13 cellular contexts compared by ENCODE assay signal in genomic region chr12:114408415-114408814, GRCh38. TPM values are rescaled to one million over a fixed set of nuclear protein-coding genes. Genes with fewer than 3 reads are reported as not detected.
DNase-seq lines count a peak whose midpoint lies in the region; ATAC-seq and TF ChIP-seq lines count a peak whose summit lies in the region.
"Had no signal": no experiment of that assay in that cellular context is flagged by ENCODE, and none has a peak within 500 bp of the region (broad histone marks: within the 10 kb centered on the region; RNA-seq: fewer than 3 reads in every experiment).

No MANE protein-coding gene starts in this region.

- DNase-seq in BJ (ENCODE audit: low read depth) (no peak), GM23338 (ENCODE audit: low spot score) (no peak), esophagus muscularis mucosa (ENCODE audit: extremely low spot score) (no peak), osteocyte (ENCODE audit: extremely low spot score, unreplicated experiment) (no peak), GM10266 (ENCODE audit: extremely low spot score) (no peak)
- DNase-seq: activated naive CD4-positive, alpha-beta T cell treated with anti-CD3 and anti-CD28 coated beads, Interleukin-2, amount 50 U/mL, for 16 hours; NCI-H2081 treated with DMSO at 0.1 percent for 48 hours; NCI-H774; T1000 had no signal

- H3K79me2 ChIP-seq in GM23338 (replicated peaks; ENCODE audit: insufficient read depth): no peaks in the 10 kb centered on the region

- H3K36me3 Mint-ChIP-seq in GM23338 (ENCODE audit: low read depth) (no peaks in the 10 kb centered on the region), osteocyte (ENCODE audit: unreplicated experiment) (peaks cover 2% of the 10 kb centered on the region)

- TF ChIP-seq CTCF in BJ (IDR thresholded peaks at IDR 0.05; ENCODE audit: insufficient read depth, low read depth, low read length) (no peak), GM23338 (conservative IDR thresholded peaks at IDR 0.05; ENCODE audit: low read depth in 2 of 2) (no peak), esophagus muscularis mucosa (IDR thresholded peaks at IDR 0.05) (no peak), osteocyte (IDR thresholded peaks at IDR 0.05) (no peak), GM10266 (IDR thresholded peaks at IDR 0.05; ENCODE audit: control insufficient read depth, insufficient read depth, low read depth, missing control alignments) (no peak)

- H3K36me3 ChIP-seq in BJ (ENCODE audit: control insufficient read depth, insufficient read depth, low read length) (peaks cover 4% of the 10 kb centered on the region), GM23338 (ENCODE audit: insufficient read depth) (no peaks in the 10 kb centered on the region), esophagus muscularis mucosa (no peaks in the 10 kb centered on the region)
- H3K36me3 ChIP-seq: prostate gland had no signal

- H3K27me3 ChIP-seq in BJ (ENCODE audit: control insufficient read depth, insufficient read depth, low read length) (no peaks in the 10 kb centered on the region), GM23338 (ENCODE audit: insufficient read depth) (peaks cover 100% of the 10 kb centered on the region), esophagus muscularis mucosa (peaks cover 0 to 39% (median 0%) of the 10 kb centered on the region in 4 donors)

- peaks cover 38% of the 10 kb centered on the region for H4K20me1 ChIP-seq in GM23338 (replicated peaks; ENCODE audit: insufficient read depth)

- POLR2A ChIA-PET in BJ (lab: Charles Lee): interaction anchor here (1.0 kb wide), 1 partner anchor 11 kb away, joined by 4 read pairs; no protein-coding TSS in a partner anchor

- ATAC-seq in GM23338: no peak
- ATAC-seq in HG03565 (IDR thresholded peaks at IDR 0.05; ENCODE audit: unreplicated experiment): no peak
- ATAC-seq in GM19324 (IDR thresholded peaks at IDR 0.05; ENCODE audit: low FRiP score, unreplicated experiment): no peak

- H3K4me1 Mint-ChIP-seq in GM23338 (peaks cover 75% of the 10 kb centered on the region), osteocyte (ENCODE audit: unreplicated experiment) (peaks cover 18% of the 10 kb centered on the region)

- peak overlapping the region; percentile 76 for H3K4me2 ChIP-seq in GM23338

- no peak overlapping the region for H2AFZ ChIP-seq in GM23338

- H3K27ac ChIP-seq in GM23338 (ENCODE audit: low read depth) (no peak overlapping the region), esophagus muscularis mucosa (replicated peaks in 1 of 4) (peak overlapping the region; percentile 90 to 95 (median 92))

- peaks cover 45% of the 10 kb centered on the region for H3F3A ChIP-seq in GM23338 (replicated peaks; ENCODE audit: low read depth)

- CTCF ChIA-PET in BJ (lab: Yijun Ruan, JAX): interaction anchor here (2.0 to 5.4 kb wide), 2 partner anchors 69 to 242 kb away, joined by 4 to 26 read pairs; no protein-coding TSS in a partner anchor

- H3K9me3 Mint-ChIP-seq in GM23338 (peaks cover 5% of the 10 kb centered on the region; the same call in 2 of the 3 replicates), osteocyte (ENCODE audit: unreplicated experiment) (no peaks in the 10 kb centered on the region)

- TF ChIP-seq EP300 in esophagus muscularis mucosa (IDR thresholded peaks at IDR 0.05): no peak

- WGBS in esophagus muscularis mucosa: 7% methylated on average over 19 of the region's 19 CpGs

- H3K4me1 ChIP-seq in GM23338 (ENCODE audit: insufficient read depth): peaks cover 89% of the 10 kb centered on the region
- H3K4me1 ChIP-seq in esophagus muscularis mucosa: peaks cover 6 to 54% (median 39%) of the 10 kb centered on the region in 4 donors
- H3K4me1 ChIP-seq: prostate gland had no signal

- intact Hi-C loops in esophagus muscularis mucosa (cut with DNase I): no loop called here

- H3K4me3 Mint-ChIP-seq in GM23338 (peak overlapping the region; percentile 59), osteocyte (ENCODE audit: unreplicated experiment) (peak overlapping the region; percentile 73)

- H3K27me3 Mint-ChIP-seq in GM23338 (ENCODE audit: insufficient read depth, low read depth, poor library complexity) (peaks cover 100% of the 10 kb centered on the region), osteocyte (ENCODE audit: unreplicated experiment) (peaks cover 98% of the 10 kb centered on the region)

- H3K27ac Mint-ChIP-seq in GM23338 (no peak overlapping the region), osteocyte (ENCODE audit: unreplicated experiment) (no peak overlapping the region)

- no peaks in the 10 kb centered on the region for H3K9me3 ChIP-seq in esophagus muscularis mucosa
- H3K9me3 ChIP-seq: prostate gland had no signal

- no peaks in the 10 kb centered on the region for H3K9me2 ChIP-seq in GM23338 (ENCODE audit: insufficient read depth)

- TF ChIP-seq POLR2A in esophagus muscularis mucosa (IDR thresholded peaks at IDR 0.05; ENCODE audit: low read depth): no peak

- H3K4me3 ChIP-seq in BJ (ENCODE audit: low read depth, low read length) (peak overlapping the region; percentile 90), GM23338 (peak overlapping the region; percentile 44), esophagus muscularis mucosa (peak overlapping the region; percentile 58 to 70 (median 62))

TF ChIP-seq in GM23338, 12 proteins besides CTCF, POLR2A, EP300 and RAD21:
- TF ChIP-seq EZH2 (IDR thresholded peaks at IDR 0.05; ENCODE audit: low read depth, unreplicated experiment) (peak; percentile 63), POLR2AphosphoS5 (IDR thresholded peaks at IDR 0.05; ENCODE audit: low read depth) (no peak)

RNA-seq across cellular contexts. Expression of gene TBX5, which starts 2.5 kb away (rescaled TPM):
- polyA plus RNA-seq in BJ (2011; rRNA removed): 29.1 and 30.8 TPM in 2 replicates
- polyA minus RNA-seq in BJ (2011; rRNA and poly(A)+ RNA removed): 41.4 and 45.3 TPM in 2 replicates
- total RNA-seq in GM23338 (2014; rRNA removed; shearing (Covaris generic)): 0.21 TPM in 1 of 2 replicates, not detected in the other
- not detected in 2 replicates for polyA plus RNA-seq in GM23338 (2016; fragmentation: Nextera tagmentation; extraction: Ambion mirVana)
- total RNA-seq in esophagus muscularis mucosa: 10 to 100 TPM; 20.4 to 34.5 (median 26.2) TPM
- total RNA-seq in osteocyte: not detected in 2 replicates
- total RNA-seq: MCF 10A had no signal

Comparison
In these comparisons a context has a peak if more than half of its experiments do, and no peak if none do; other contexts are left out.
1. RNA of gene TBX5, which starts 2.5 kb away (total RNA-seq): 20.4 to 34.5 TPM in esophagus muscularis mucosa; 0.21 TPM in GM23338 and not detected in osteocyte; every median in the first group is over 10 times any median in the second.
2. Peak in every context shown above with its lines, with median percentiles within 50 percentile points of each other: H3K4me3 ChIP-seq.